ENCODE assay signal across 1 cellular context in the genomic region with DNA sequence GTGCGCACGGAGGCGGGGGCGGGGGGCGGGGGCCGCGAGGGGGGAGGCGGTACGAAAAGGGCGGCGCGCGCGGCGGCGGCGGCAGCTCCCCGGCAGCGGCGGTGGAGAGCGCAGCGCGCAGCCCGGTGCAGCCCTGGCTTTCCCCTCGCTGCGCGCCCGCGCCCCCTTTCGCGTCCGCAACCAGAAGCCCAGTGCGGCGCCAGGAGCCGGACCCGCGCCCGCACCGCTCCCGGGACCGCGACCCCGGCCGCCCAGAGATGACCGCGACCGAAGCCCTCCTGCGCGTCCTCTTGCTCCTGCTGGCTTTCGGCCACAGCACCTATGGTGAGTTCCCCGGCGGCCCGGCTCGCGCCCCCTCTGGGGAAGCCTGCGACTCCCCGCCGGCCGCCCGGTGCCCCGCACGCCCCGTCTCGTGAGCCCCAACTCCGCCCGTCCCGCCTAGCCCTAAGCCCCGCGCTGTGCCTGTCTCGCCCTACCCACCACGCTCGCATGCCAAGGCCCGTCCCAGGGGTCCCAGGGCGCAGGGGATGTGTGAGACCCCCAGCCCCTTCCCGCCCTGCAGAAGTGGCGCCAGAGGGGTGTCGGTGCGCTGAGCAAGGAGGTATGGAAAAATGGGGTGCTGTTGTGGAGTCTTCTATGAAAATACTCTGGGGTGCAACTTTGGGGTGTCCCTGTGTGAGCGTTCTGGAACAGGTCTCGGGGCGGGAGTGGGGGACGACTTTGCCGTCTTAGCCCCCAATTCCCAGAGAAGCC.
TF ChIP-seq lines count a peak whose summit lies in the region.

A gene (plus strand): TSS at position 81 of the 753 bp plus-strand sequence. CDS start 177 bp downstream, at position 258.

TF ChIP-seq in HepG2, 621 proteins besides CTCF, POLR2A, EP300 and RAD21 (continued from another document):
- TF ChIP-seq, protein P1, sequence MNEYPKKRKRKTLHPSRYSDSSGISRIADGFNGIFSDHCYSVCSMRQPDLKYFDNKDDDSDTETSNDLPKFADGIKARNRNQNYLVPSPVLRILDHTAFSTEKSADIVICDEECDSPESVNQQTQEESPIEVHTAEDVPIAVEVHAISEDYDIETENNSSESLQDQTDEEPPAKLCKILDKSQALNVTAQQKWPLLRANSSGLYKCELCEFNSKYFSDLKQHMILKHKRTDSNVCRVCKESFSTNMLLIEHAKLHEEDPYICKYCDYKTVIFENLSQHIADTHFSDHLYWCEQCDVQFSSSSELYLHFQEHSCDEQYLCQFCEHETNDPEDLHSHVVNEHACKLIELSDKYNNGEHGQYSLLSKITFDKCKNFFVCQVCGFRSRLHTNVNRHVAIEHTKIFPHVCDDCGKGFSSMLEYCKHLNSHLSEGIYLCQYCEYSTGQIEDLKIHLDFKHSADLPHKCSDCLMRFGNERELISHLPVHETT (CRISPR knock-in tag; conservative IDR thresholded peaks at IDR 0.05), result 0 out of 2 replicates have a peak, but pooled peaks have one; percentile 7
- TF ChIP-seq HIVEP1 (CRISPR knock-in tag; IDR thresholded peaks at IDR 0.05) (no peak), KAT7 (CRISPR knock-in tag; IDR thresholded peaks at IDR 0.05; ENCODE audit: borderline replicate concordance) (peak; percentile 70; the same call in 1 of the 2 replicates), ZNF430 (CRISPR knock-in tag; IDR thresholded peaks at IDR 0.05) (peak; percentile 17; the same call in 1 of the 2 replicates), HOXA9 (CRISPR knock-in tag; IDR thresholded peaks at IDR 0.05; ENCODE audit: borderline replicate concordance) (0 out of 2 replicates have a peak, but pooled peaks have one; percentile 7), HMG20B (CRISPR knock-in tag; conservative IDR thresholded peaks at IDR 0.05) (no peak), ZNF558 (CRISPR knock-in tag; IDR thresholded peaks at IDR 0.05; ENCODE audit: borderline replicate concordance) (peak; percentile 57; the same call in 1 of the 2 replicates), GABPB1 (CRISPR knock-in tag; IDR thresholded peaks at IDR 0.05) (no peak), ZFP82 (CRISPR knock-in tag; IDR thresholded peaks at IDR 0.05; ENCODE audit: borderline replicate concordance) (peak; percentile 67; the same call in 1 of the 2 replicates), HOXA3 (CRISPR knock-in tag; IDR thresholded peaks at IDR 0.05) (0 out of 2 replicates have a peak, but pooled peaks have one; percentile 5), RXRB (CRISPR knock-in tag; IDR thresholded peaks at IDR 0.05; ENCODE audit: borderline replicate concordance) (no peak), HES4 (CRISPR knock-in tag; IDR thresholded peaks at IDR 0.05; ENCODE audit: borderline replicate concordance) (0 out of 2 replicates have a peak, but pooled peaks have one; percentile 19), ZNF768 (CRISPR knock-in tag; IDR thresholded peaks at IDR 0.05) (peak; percentile 43; the same call in 1 of the 2 replicates), ARNT2 (CRISPR knock-in tag; IDR thresholded peaks at IDR 0.05; ENCODE audit: low read depth) (0 out of 2 replicates have a peak, but pooled peaks have one; percentile 15), NFE2 (CRISPR knock-in tag; IDR thresholded peaks at IDR 0.05) (no peak), ZNF883 (CRISPR knock-in tag; IDR thresholded peaks at IDR 0.05; ENCODE audit: not compliant biosample characterization) (peak; percentile 3), NPAS2 (CRISPR knock-in tag; IDR thresholded peaks at IDR 0.05; ENCODE audit: borderline replicate concordance) (peak; percentile 57; the same call in 1 of the 2 replicates), ZSCAN31 (CRISPR knock-in tag; IDR thresholded peaks at IDR 0.05; ENCODE audit: low read depth) (no peak), ZNF563 (CRISPR knock-in tag; IDR thresholded peaks at IDR 0.05) (peak; percentile 68; the same call in 1 of the 2 replicates), RFXAP (CRISPR knock-in tag; IDR thresholded peaks at IDR 0.05; ENCODE audit: borderline replicate concordance) (no peak), ZNF446 (CRISPR knock-in tag; IDR thresholded peaks at IDR 0.05) (0 out of 2 replicates have a peak, but pooled peaks have one; percentile 42), TAF1 (CRISPR knock-in tag; IDR thresholded peaks at IDR 0.05) (peak; percentile 4; the same call in 1 of the 2 replicates), ZNF260 (CRISPR knock-in tag; IDR thresholded peaks at IDR 0.05; ENCODE audit: borderline replicate concordance, low read depth) (no peak), ARID2 (CRISPR knock-in tag; IDR thresholded peaks at IDR 0.05; ENCODE audit: borderline replicate concordance) (0 out of 2 replicates have a peak, but pooled peaks have one; percentile 16), ZNF552 (CRISPR knock-in tag; IDR thresholded peaks at IDR 0.05; ENCODE audit: borderline replicate concordance) (no peak), KDM5B (CRISPR knock-in tag; IDR thresholded peaks at IDR 0.05; ENCODE audit: borderline replicate concordance) (peak; percentile 12; the same call in 1 of the 2 replicates), IKZF4 (CRISPR knock-in tag; IDR thresholded peaks at IDR 0.05; ENCODE audit: borderline replicate concordance, low read depth, not compliant biosample characterization) (peak; percentile 25), POLR2G (IDR thresholded peaks at IDR 0.05; ENCODE audit: low read depth, low read length) (peak; percentile 59)
- TF ChIP-seq, protein P2, sequence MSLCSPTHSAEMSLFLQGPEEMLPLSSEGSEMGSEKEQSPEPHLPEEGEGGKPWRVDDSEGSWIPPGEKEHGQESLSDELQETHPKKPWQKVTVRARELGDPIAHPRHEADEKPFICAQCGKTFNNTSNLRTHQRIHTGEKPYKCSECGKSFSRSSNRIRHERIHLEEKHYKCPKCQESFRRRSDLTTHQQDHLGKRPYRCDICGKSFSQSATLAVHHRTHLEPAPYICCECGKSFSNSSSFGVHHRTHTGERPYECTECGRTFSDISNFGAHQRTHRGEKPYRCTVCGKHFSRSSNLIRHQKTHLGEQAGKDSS (CRISPR knock-in tag; IDR thresholded peaks at IDR 0.05; ENCODE audit: borderline replicate concordance, low read depth), result peak; percentile 18; the same call in 1 of the 2 replicates
- TF ChIP-seq, protein P3, sequence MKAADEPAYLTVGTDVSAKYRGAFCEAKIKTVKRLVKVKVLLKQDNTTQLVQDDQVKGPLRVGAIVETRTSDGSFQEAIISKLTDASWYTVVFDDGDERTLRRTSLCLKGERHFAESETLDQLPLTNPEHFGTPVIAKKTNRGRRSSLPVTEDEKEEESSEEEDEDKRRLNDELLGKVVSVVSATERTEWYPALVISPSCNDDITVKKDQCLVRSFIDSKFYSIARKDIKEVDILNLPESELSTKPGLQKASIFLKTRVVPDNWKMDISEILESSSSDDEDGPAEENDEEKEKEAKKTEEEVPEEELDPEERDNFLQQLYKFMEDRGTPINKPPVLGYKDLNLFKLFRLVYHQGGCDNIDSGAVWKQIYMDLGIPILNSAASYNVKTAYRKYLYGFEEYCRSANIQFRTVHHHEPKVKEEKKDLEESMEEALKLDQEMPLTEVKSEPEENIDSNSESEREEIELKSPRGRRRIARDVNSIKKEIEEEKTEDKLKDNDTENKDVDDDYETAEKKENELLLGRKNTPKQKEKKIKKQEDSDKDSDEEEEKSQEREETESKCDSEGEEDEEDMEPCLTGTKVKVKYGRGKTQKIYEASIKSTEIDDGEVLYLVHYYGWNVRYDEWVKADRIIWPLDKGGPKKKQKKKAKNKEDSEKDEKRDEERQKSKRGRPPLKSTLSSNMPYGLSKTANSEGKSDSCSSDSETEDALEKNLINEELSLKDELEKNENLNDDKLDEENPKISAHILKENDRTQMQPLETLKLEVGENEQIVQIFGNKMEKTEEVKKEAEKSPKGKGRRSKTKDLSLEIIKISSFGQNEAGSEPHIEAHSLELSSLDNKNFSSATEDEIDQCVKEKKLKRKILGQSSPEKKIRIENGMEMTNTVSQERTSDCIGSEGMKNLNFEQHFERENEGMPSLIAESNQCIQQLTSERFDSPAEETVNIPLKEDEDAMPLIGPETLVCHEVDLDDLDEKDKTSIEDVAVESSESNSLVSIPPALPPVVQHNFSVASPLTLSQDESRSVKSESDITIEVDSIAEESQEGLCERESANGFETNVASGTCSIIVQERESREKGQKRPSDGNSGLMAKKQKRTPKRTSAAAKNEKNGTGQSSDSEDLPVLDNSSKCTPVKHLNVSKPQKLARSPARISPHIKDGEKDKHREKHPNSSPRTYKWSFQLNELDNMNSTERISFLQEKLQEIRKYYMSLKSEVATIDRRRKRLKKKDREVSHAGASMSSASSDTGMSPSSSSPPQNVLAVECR (CRISPR knock-in tag; IDR thresholded peaks at IDR 0.05; ENCODE audit: borderline replicate concordance), result peak; percentile 58; the same call in 1 of the 2 replicates
- TF ChIP-seq, protein P4, sequence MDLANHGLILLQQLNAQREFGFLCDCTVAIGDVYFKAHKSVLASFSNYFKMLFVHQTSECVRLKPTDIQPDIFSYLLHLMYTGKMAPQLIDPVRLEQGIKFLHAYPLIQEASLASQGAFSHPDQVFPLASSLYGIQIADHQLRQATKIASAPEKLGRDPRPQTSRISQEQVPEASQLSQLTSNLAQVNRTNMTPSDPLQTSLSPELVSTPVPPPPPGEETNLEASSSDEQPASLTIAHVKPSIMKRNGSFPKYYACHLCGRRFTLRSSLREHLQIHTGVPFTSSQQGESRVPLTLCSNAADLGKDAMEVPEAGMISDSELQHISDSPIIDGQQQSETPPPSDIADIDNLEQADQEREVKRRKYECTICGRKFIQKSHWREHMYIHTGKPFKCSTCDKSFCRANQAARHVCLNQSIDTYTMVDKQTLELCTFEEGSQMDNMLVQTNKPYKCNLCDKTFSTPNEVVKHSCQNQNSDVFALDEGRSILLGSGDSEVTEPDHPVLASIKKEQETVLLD (CRISPR knock-in tag; IDR thresholded peaks at IDR 0.05; ENCODE audit: low read depth), result 0 out of 2 replicates have a peak, but pooled peaks have one; percentile 57
- TF ChIP-seq, protein P5, sequence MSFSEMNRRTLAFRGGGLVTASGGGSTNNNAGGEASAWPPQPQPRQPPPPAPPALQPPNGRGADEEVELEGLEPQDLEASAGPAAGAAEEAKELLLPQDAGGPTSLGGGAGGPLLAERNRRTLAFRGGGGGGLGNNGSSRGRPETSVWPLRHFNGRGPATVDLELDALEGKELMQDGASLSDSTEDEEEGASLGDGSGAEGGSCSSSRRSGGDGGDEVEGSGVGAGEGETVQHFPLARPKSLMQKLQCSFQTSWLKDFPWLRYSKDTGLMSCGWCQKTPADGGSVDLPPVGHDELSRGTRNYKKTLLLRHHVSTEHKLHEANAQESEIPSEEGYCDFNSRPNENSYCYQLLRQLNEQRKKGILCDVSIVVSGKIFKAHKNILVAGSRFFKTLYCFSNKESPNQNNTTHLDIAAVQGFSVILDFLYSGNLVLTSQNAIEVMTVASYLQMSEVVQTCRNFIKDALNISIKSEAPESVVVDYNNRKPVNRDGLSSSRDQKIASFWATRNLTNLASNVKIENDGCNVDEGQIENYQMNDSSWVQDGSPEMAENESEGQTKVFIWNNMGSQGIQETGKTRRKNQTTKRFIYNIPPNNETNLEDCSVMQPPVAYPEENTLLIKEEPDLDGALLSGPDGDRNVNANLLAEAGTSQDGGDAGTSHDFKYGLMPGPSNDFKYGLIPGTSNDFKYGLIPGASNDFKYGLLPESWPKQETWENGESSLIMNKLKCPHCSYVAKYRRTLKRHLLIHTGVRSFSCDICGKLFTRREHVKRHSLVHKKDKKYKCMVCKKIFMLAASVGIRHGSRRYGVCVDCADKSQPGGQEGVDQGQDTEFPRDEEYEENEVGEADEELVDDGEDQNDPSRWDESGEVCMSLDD (CRISPR knock-in tag; IDR thresholded peaks at IDR 0.05; ENCODE audit: borderline replicate concordance), result peak; percentile 61; the same call in 1 of the 2 replicates
- TF ChIP-seq, protein P6, sequence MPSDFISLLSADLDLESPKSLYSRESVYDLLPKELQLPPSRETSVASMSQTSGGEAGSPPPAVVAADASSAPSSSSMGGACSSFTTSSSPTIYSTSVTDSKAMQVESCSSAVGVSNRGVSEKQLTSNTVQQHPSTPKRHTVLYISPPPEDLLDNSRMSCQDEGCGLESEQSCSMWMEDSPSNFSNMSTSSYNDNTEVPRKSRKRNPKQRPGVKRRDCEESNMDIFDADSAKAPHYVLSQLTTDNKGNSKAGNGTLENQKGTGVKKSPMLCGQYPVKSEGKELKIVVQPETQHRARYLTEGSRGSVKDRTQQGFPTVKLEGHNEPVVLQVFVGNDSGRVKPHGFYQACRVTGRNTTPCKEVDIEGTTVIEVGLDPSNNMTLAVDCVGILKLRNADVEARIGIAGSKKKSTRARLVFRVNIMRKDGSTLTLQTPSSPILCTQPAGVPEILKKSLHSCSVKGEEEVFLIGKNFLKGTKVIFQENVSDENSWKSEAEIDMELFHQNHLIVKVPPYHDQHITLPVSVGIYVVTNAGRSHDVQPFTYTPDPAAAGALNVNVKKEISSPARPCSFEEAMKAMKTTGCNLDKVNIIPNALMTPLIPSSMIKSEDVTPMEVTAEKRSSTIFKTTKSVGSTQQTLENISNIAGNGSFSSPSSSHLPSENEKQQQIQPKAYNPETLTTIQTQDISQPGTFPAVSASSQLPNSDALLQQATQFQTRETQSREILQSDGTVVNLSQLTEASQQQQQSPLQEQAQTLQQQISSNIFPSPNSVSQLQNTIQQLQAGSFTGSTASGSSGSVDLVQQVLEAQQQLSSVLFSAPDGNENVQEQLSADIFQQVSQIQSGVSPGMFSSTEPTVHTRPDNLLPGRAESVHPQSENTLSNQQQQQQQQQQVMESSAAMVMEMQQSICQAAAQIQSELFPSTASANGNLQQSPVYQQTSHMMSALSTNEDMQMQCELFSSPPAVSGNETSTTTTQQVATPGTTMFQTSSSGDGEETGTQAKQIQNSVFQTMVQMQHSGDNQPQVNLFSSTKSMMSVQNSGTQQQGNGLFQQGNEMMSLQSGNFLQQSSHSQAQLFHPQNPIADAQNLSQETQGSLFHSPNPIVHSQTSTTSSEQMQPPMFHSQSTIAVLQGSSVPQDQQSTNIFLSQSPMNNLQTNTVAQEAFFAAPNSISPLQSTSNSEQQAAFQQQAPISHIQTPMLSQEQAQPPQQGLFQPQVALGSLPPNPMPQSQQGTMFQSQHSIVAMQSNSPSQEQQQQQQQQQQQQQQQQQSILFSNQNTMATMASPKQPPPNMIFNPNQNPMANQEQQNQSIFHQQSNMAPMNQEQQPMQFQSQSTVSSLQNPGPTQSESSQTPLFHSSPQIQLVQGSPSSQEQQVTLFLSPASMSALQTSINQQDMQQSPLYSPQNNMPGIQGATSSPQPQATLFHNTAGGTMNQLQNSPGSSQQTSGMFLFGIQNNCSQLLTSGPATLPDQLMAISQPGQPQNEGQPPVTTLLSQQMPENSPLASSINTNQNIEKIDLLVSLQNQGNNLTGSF (CRISPR knock-in tag; IDR thresholded peaks at IDR 0.05), result peak; percentile 27; the same call in 1 of the 2 replicates
